Comparison of ENCODE assay signal across 9 cellular contexts in genomic region chr11:14789879-14790484, GRCh38.
A peak's percentile ranks its signal among the peaks of the same experiment; 100 is the strongest.
DNase-seq lines count a peak whose midpoint lies in the region; ATAC-seq and TF ChIP-seq lines count a peak whose summit lies in the region.
"Had no signal": no experiment of that assay in that cellular context is flagged by ENCODE, and none has a peak within 500 bp of the region (broad histone marks: within the 10 kb centered on the region; RNA-seq: fewer than 3 reads in every experiment).

No MANE protein-coding gene starts in this region.

- intact Hi-C loops in A673 (cut with micrococcal nuclease; ENCODE audit: unreplicated experiment), result loop anchor here (1.0 to 5.0 kb wide), 3 partner anchors 117 to 417 kb away; no protein-coding TSS in a partner anchor

- H3K9me3 ChIP-seq in A673 (ENCODE audit: low read depth, low read length, poor library complexity, severe bottlenecking) (no peaks in the 10 kb centered on the region), SK-N-SH (no peaks in the 10 kb centered on the region)

- no peaks in the 10 kb centered on the region for H3K27me3 ChIP-seq in A673 (replicated peaks; ENCODE audit: insufficient read depth, low read depth, low read length, poor library complexity)
- no peaks in the 10 kb centered on the region for H3K27me3 ChIP-seq in SK-N-SH (ENCODE audit: insufficient read depth)

- POLR2A ChIA-PET in A673 (lab: Charles Lee; ENCODE audit: low non-redundant PET) (no interaction called here), GM10248 (lab: Yijun Ruan, JAX) (interaction anchor here (1.2 kb wide), 1 partner anchor 118 kb away, joined by 3 read pairs; no protein-coding TSS in a partner anchor), SK-N-SH (lab: Yijun Ruan, JAX) (no interaction called here)

- no peak overlapping the region for H3K27ac ChIP-seq in A673 (ENCODE audit: low read depth, low read length, poor library complexity, severe bottlenecking)
- H3K27ac ChIP-seq in SK-N-SH (ENCODE audit: low read depth in 2 of 2, low read length in 1 of 2), result no peak overlapping the region

- H2AFZ ChIP-seq in SK-N-SH (ENCODE audit: low read depth), result no peak overlapping the region

- CTCF ChIA-PET in A673 (lab: Charles Lee) (interaction anchor here (0.6 to 2.6 kb wide), 5 partner anchors 114 to 285 kb away, joined by 3 to 40 read pairs (median 4); no protein-coding TSS in a partner anchor), GM10248 (lab: Yijun Ruan, JAX) (interaction anchor here (0.7 to 5.0 kb wide), 32 partner anchors 8 to 417 kb away, joined by 3 to 213 read pairs (median 4); no protein-coding TSS in a partner anchor), SK-N-SH (lab: Yijun Ruan, JAX) (interaction anchor here (0.6 to 4.5 kb wide), 20 partner anchors 12 to 311 kb away, joined by 3 to 69 read pairs (median 3); partner anchors contain the start of gene CALCB)

- ATAC-seq in HG03439 (IDR thresholded peaks at IDR 0.05; ENCODE audit: unreplicated experiment) (no peak), GM21529 (IDR thresholded peaks at IDR 0.05; ENCODE audit: unreplicated experiment) (no peak)

- DNase-seq in A673 (ENCODE audit: low spot score) (peak; percentile 22), GM10248 (ENCODE audit: extremely low spot score) (no peak), SK-N-SH (no peak), glomerular endothelial cell (ENCODE audit: extremely low read depth, low read depth, low spot score) (peak; percentile 22), NCI-H187 treated with DMSO at 0.1 percent for 48 hours (lab: John Stamatoyannopoulos, UW) (no peak), COR-L47 (lab: John Stamatoyannopoulos, UW) (no peak)
- DNase-seq: activated T-cell treated with anti-CD3 and anti-CD28 coated beads, Interleukin-2, amount 50 U/mL, for 1 hour had no signal

- peak; percentile 67 for TF ChIP-seq CTCF in A673 (conservative IDR thresholded peaks at IDR 0.05; ENCODE audit: low read depth, low read length)
- peak; percentile 44 for TF ChIP-seq CTCF in GM10248 (IDR thresholded peaks at IDR 0.05; ENCODE audit: control extremely low read depth, extremely low read depth, low read depth, missing control alignments)
- peak; percentile 75 for TF ChIP-seq CTCF in SK-N-SH (IDR thresholded peaks at IDR 0.05)

- H3K4me1 ChIP-seq in A673 (ENCODE audit: insufficient read depth, low read length, poor library complexity, severe bottlenecking) (peaks cover 17% of the 10 kb centered on the region), SK-N-SH (ENCODE audit: control insufficient read depth in 1 of 2, insufficient read depth in 2 of 2, low read depth in 1 of 2, low read length in 1 of 2) (no peaks in the 10 kb centered on the region; a peak in 1 of 4 replicates)

- no peak overlapping the region for H3K9ac ChIP-seq in SK-N-SH

- no peak for TF ChIP-seq EP300 in SK-N-SH (IDR thresholded peaks at IDR 0.05; ENCODE audit: borderline replicate concordance in 1 of 2, low read depth in 1 of 2, low read length in 1 of 2)

- no peaks in the 10 kb centered on the region for H3F3A ChIP-seq in SK-N-SH (replicated peaks; ENCODE audit: insufficient read depth)

- TF ChIP-seq RAD21 in SK-N-SH (IDR thresholded peaks at IDR 0.05; ENCODE audit: low read length), result peak; percentile 61

- no peaks in the 10 kb centered on the region for H3K79me2 ChIP-seq in SK-N-SH (ENCODE audit: insufficient read depth)

- no peak overlapping the region for H3K4me3 ChIP-seq in A673 (ENCODE audit: low read depth, low read length, poor library complexity, severe bottlenecking)
- H3K4me3 ChIP-seq in SK-N-SH (ENCODE audit: low read depth in 2 of 2, low read length in 1 of 2), result no peak overlapping the region

- H3K4me2 ChIP-seq in SK-N-SH, result no peak overlapping the region

- H3K9me2 ChIP-seq in SK-N-SH, result no peaks in the 10 kb centered on the region

- H4K20me1 ChIP-seq in SK-N-SH (ENCODE audit: insufficient read depth), result no peaks in the 10 kb centered on the region

- H3K36me3 ChIP-seq in A673 (ENCODE audit: insufficient read depth, low read length, poor library complexity, severe bottlenecking) (no peaks in the 10 kb centered on the region), SK-N-SH (replicated peaks in 1 of 2; ENCODE audit: control insufficient read depth in 1 of 2, insufficient read depth in 2 of 2, low read length in 1 of 2) (no peaks in the 10 kb centered on the region)

- BruUV-seq in A673 (replicated peaks; lab: Mats Ljungman, UMichigan), result no TSS peak

TF ChIP-seq in SK-N-SH, 30 proteins besides CTCF, POLR2A, EP300 and RAD21:
- no peak for TF ChIP-seq EZH2phosphoT487 (IDR thresholded peaks at IDR 0.05; ENCODE audit: borderline replicate concordance, low read depth)
- TF ChIP-seq, protein P1, sequence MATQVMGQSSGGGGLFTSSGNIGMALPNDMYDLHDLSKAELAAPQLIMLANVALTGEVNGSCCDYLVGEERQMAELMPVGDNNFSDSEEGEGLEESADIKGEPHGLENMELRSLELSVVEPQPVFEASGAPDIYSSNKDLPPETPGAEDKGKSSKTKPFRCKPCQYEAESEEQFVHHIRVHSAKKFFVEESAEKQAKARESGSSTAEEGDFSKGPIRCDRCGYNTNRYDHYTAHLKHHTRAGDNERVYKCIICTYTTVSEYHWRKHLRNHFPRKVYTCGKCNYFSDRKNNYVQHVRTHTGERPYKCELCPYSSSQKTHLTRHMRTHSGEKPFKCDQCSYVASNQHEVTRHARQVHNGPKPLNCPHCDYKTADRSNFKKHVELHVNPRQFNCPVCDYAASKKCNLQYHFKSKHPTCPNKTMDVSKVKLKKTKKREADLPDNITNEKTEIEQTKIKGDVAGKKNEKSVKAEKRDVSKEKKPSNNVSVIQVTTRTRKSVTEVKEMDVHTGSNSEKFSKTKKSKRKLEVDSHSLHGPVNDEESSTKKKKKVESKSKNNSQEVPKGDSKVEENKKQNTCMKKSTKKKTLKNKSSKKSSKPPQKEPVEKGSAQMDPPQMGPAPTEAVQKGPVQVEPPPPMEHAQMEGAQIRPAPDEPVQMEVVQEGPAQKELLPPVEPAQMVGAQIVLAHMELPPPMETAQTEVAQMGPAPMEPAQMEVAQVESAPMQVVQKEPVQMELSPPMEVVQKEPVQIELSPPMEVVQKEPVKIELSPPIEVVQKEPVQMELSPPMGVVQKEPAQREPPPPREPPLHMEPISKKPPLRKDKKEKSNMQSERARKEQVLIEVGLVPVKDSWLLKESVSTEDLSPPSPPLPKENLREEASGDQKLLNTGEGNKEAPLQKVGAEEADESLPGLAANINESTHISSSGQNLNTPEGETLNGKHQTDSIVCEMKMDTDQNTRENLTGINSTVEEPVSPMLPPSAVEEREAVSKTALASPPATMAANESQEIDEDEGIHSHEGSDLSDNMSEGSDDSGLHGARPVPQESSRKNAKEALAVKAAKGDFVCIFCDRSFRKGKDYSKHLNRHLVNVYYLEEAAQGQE (IDR thresholded peaks at IDR 0.05; ENCODE audit: low read depth, low read length), result no peak
- no peak for TF ChIP-seq TEAD4 (IDR thresholded peaks at IDR 0.05; ENCODE audit: borderline replicate concordance, insufficient read depth)
- TF ChIP-seq NRF1 (IDR thresholded peaks at IDR 0.05; ENCODE audit: low read depth, low read length), result no peak
- no peak for TF ChIP-seq RFX5 (IDR thresholded peaks at IDR 0.05; ENCODE audit: low read length)
- TF ChIP-seq, protein P2, sequence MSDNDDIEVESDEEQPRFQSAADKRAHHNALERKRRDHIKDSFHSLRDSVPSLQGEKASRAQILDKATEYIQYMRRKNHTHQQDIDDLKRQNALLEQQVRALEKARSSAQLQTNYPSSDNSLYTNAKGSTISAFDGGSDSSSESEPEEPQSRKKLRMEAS (IDR thresholded peaks at IDR 0.05; ENCODE audit: low read depth), result no peak
- TF ChIP-seq SMC3 (IDR thresholded peaks at IDR 0.05; ENCODE audit: low read depth, low read length), result peak; percentile 22; the same call in 1 of the 2 replicates
TF ChIP-seq in SK-N-SH: peak in this region for 1.

Comparison
In these comparisons a context has a peak if more than half of its experiments do, and no peak if none do; other contexts are left out.
1. DNase-seq: peak in A673 (single experiment) and glomerular endothelial cell (single experiment); none in GM10248 (single experiment), SK-N-SH (single experiment), NCI-H187 treated with DMSO at 0.1 percent for 48 hours (single experiment) and COR-L47 (single experiment).
2. Peak in every context shown above with its lines, with median percentiles within 50 percentile points of each other: CTCF ChIP-seq.